8 cellular contexts compared by ENCODE assay signal in the genomic region with DNA sequence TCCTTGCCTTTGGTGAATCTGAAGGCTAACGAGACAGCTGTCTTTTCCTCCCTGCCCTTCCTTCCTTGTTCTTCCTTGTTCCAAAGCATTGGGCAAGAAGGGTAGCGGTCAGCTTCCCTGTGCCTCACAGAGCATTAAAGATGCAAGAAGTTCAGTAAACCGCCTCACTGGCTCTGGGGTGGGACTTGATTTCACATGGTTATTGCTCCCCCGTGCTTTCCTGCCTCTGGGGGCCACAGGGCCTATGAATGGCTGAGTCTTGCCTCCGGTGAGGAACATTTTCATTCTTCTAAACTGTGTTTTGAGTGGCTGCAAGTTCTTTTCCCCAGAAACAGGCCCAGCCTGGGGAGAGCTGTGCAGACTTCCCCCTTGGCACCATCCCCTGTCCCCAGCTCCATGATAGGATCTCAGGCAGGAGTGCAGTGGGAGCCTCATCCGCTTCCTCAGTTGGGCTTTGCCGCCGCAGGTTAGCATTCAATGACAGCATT. TPM values are rescaled to one million over a fixed set of nuclear protein-coding genes. Genes with fewer than 3 reads are reported as not detected.
DNase-seq lines count a peak whose midpoint lies in the region; ATAC-seq lines count a peak whose summit lies in the region.

No MANE protein-coding gene starts in this region.

- H3K4me1 ChIP-seq in iPS-20b (ENCODE audit: insufficient read depth, low read length) = peaks cover 22% of the 10 kb centered on the region

- POLR2A ChIA-PET in activated CD4-positive, alpha-beta T cell treated with anti-CD3 and anti-CD28 coated beads, Interleukin-2, amount 10 ng/mL, durations not matched to agents 7 days and 5 days (lab: Charles Lee) = interaction anchor here (0.6 kb wide), 1 partner anchor 28 kb away, joined by 4 read pairs; no protein-coding TSS in a partner anchor

- H3K27ac Mint-ChIP-seq in activated CD4-positive, alpha-beta T cell treated with anti-CD3 and anti-CD28 coated beads, Interleukin-2, amount 10 ng/mL, durations not matched to agents 7 days and 5 days = peak overlapping the region; percentile 89

- peak overlapping the region; percentile 85 for H3K4me3 Mint-ChIP-seq in activated CD4-positive, alpha-beta T cell treated with anti-CD3 and anti-CD28 coated beads, Interleukin-2, amount 10 ng/mL, durations not matched to agents 7 days and 5 days

- H3K36me3 Mint-ChIP-seq in activated CD4-positive, alpha-beta T cell treated with anti-CD3 and anti-CD28 coated beads, Interleukin-2, amount 10 ng/mL, durations not matched to agents 7 days and 5 days (ENCODE audit: low read depth) = no peaks in the 10 kb centered on the region

- DNase-seq in activated CD4-positive, alpha-beta T cell treated with anti-CD3 and anti-CD28 coated beads, Interleukin-2, amount 10 ng/mL, durations not matched to agents 7 days and 5 days = no peak
- no peak for DNase-seq in activated CD4-positive, alpha-beta T cell treated with anti-CD3 and anti-CD28 coated beads, Interleukin-2, amount 50 U/mL, for 4 hours

- no peaks in the 10 kb centered on the region for H3K9me3 ChIP-seq in iPS-20b (ENCODE audit: insufficient read depth, low read depth, low read length)

- H3K27me3 Mint-ChIP-seq in activated CD4-positive, alpha-beta T cell treated with anti-CD3 and anti-CD28 coated beads, Interleukin-2, amount 10 ng/mL, durations not matched to agents 7 days and 5 days = no peaks in the 10 kb centered on the region

- CTCF ChIA-PET in activated CD4-positive, alpha-beta T cell treated with anti-CD3 and anti-CD28 coated beads, Interleukin-2, amount 10 ng/mL, durations not matched to agents 7 days and 5 days (lab: Charles Lee) = interaction anchor here (0.6 to 4.3 kb wide), 7 partner anchors 20 to 190 kb away, joined by 3 to 31 read pairs (median 3); no protein-coding TSS in a partner anchor

- no peaks in the 10 kb centered on the region for H3K9me3 Mint-ChIP-seq in activated CD4-positive, alpha-beta T cell treated with anti-CD3 and anti-CD28 coated beads, Interleukin-2, amount 10 ng/mL, durations not matched to agents 7 days and 5 days

- ATAC-seq in GM19328 (IDR thresholded peaks at IDR 0.05; ENCODE audit: unreplicated experiment) (no peak), GM18861 (IDR thresholded peaks at IDR 0.05; ENCODE audit: unreplicated experiment) (no peak), HG03378 (IDR thresholded peaks at IDR 0.05; ENCODE audit: unreplicated experiment) (no peak)

- no peaks in the 10 kb centered on the region for H3K36me3 ChIP-seq in iPS-20b (ENCODE audit: insufficient read depth, low read depth, low read length)

- peak overlapping the region; percentile 86 for H3K27ac ChIP-seq in angular gyrus (ENCODE audit: low read depth, low read length)
- H3K27ac ChIP-seq in iPS-20b (ENCODE audit: low read length) = no peak overlapping the region
- peak overlapping the region; percentile 78 to 96 (median 90) for H3K27ac ChIP-seq in skin epidermis

- H3K4me1 Mint-ChIP-seq in activated CD4-positive, alpha-beta T cell treated with anti-CD3 and anti-CD28 coated beads, Interleukin-2, amount 10 ng/mL, durations not matched to agents 7 days and 5 days = peaks cover 54% of the 10 kb centered on the region

- H3K4me3 ChIP-seq in iPS-20b (ENCODE audit: low read length) (peak overlapping the region; percentile 68), skin epidermis (peak overlapping the region; percentile 88 to 99 (median 96))

- H3K27me3 ChIP-seq in iPS-20b (ENCODE audit: insufficient read depth, low read length) = peaks cover 29% of the 10 kb centered on the region

- no peak overlapping the region; the same call in 1 of the 2 replicates for H3K9ac ChIP-seq in iPS-20b (ENCODE audit: low read depth, low read length)

RNA-seq across cellular contexts. Expression of a gene that starts 1.5 kb away (rescaled TPM):
- total RNA-seq in activated CD4-positive, alpha-beta T cell treated with anti-CD3 and anti-CD28 coated beads, Interleukin-2, amount 10 ng/mL, durations not matched to agents 7 days and 5 days = 10 to 100 TPM in 1 of 2 experiments, 1 to 10 TPM in 1; 9.4 to 13.2 TPM
